Comparison of ENCODE assay signal across 8 cellular contexts in the genomic region with DNA sequence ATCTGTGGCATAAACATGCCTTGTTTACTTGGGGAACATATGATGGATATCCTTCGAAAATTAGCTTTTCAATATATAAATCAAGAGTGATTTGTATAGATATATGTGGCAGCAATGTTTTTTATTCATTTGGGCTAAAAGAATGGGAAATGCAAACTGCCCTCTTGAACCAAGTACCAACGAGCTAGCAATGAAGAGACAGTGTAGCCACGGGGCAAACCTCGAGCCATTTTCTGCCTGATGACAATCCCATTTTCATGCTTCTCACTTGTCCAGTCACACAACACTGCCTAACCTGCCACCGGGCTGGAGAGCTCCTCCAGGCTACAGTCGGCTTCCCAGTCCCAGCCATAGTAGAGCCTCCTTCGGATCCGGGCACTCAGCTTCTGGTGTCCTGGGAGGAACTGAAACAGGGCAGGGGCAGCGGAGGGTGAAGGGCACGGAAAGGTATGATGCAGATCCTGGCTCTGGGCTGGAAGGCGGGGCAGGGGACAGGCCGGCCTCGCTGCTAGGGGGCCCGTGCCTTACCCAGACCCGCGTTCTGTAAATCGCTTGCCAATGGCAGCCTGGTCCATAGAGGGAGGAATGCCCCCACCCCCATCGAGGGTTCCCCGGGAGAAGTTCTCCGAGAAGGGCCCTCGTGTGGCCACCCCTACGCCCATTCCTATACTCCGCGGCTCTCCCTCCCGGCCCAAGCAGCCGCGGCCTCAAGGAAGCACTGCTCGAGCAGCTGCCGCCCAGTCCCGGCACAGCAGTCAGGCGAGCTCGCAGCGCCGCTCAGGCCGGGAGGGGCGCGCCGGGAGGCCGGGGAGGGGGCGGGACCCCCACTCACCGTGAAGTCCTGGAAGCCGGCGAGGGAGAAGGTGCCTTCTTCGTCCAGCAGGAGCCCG. TPM values are rescaled to one million over a fixed set of nuclear protein-coding genes. Genes with fewer than 3 reads are reported as not detected.
DNase-seq lines count a peak whose midpoint lies in the region; ATAC-seq and TF ChIP-seq lines count a peak whose summit lies in the region.

No MANE protein-coding gene starts in this region.

- peaks cover 5% of the 10 kb centered on the region for H3K79me1 ChIP-seq in neuronal stem cell (ENCODE audit: low read depth, low read length)

- H3K23ac ChIP-seq in neuronal stem cell (ENCODE audit: low read depth, low read length, poor library complexity) = peak overlapping the region; percentile 82

- H2AFZ ChIP-seq in neuronal stem cell (ENCODE audit: low read length) = peak overlapping the region; percentile 99

- WGBS in gastroesophageal sphincter (ENCODE audit: low coverage in 1 of 2), 2 donors = 12 to 13% methylated on average over 6 to 8 of the region's 45 CpGs
- WGBS in neuronal stem cell (ENCODE audit: extremely low coverage in 2 of 2, insufficient read length in 2 of 2, insufficient replicate concordance in 1 of 2), 2 donors = no CpG with 5 or more reads among the region's 45 CpGs

- peak overlapping the region; percentile 49 for H2BK12ac ChIP-seq in neuronal stem cell (ENCODE audit: low read length)

- ATAC-seq in HG02588 (IDR thresholded peaks at IDR 0.05; ENCODE audit: unreplicated experiment) = peak; percentile 18
- ATAC-seq in gastroesophageal sphincter = peak; percentile 29
- no peak for ATAC-seq in GM18519 (IDR thresholded peaks at IDR 0.05; ENCODE audit: low FRiP score, unreplicated experiment)

- H3K4me1 Mint-ChIP-seq in activated T-helper 1 cell treated with anti-CD3 and anti-CD28 coated beads, Interleukin-12 subunit alpha, Interleukin-12 subunit beta, Interleukin-2, Interleukin-4 antibody, amounts not matched to agents 30 ng/mL and 10 ng/mL and 1 ng/mL, durations not matched to agents 14 hours and 24 hours and 36 hours (ENCODE audit: low read depth) = peaks cover 62% of the 10 kb centered on the region

- no peak for TF ChIP-seq EP300 in gastroesophageal sphincter (IDR thresholded peaks at IDR 0.05)

- peak overlapping the region; percentile 93 for H3K9ac ChIP-seq in neuronal stem cell (ENCODE audit: low read depth, low read length, poor library complexity)

- peak in 1 of 2 donors; percentile 7 for TF ChIP-seq POLR2A in gastroesophageal sphincter (IDR thresholded peaks at IDR 0.05)

- H3K4me2 ChIP-seq in neuronal stem cell (ENCODE audit: insufficient read depth, low read length, poor library complexity, severe bottlenecking) = peak overlapping the region; percentile 86

- H4K91ac ChIP-seq in neuronal stem cell (ENCODE audit: low read depth, low read length, poor library complexity) = no peak overlapping the region

- H3K36me3 Mint-ChIP-seq in activated T-helper 1 cell treated with anti-CD3 and anti-CD28 coated beads, Interleukin-12 subunit alpha, Interleukin-12 subunit beta, Interleukin-2, Interleukin-4 antibody, amounts not matched to agents 30 ng/mL and 10 ng/mL and 1 ng/mL, durations not matched to agents 14 hours and 24 hours and 36 hours (ENCODE audit: low read depth) = peaks cover 35% of the 10 kb centered on the region

- peak overlapping the region; percentile 79 for H2BK5ac ChIP-seq in neuronal stem cell (ENCODE audit: low read length)

- peak overlapping the region; percentile 76 for H3K14ac ChIP-seq in neuronal stem cell (ENCODE audit: low read length)

- peak overlapping the region; percentile 82 to 99 for H3K4me3 ChIP-seq in gastroesophageal sphincter
- H3K4me3 ChIP-seq in neuronal stem cell (ENCODE audit: low read length in 2 of 2) = peak overlapping the region; percentile 86 to 89

- peaks cover 0 to 54% of the 10 kb centered on the region in 2 donors for H3K36me3 ChIP-seq in gastroesophageal sphincter
- peaks cover 24 to 54% of the 10 kb centered on the region in 2 donors for H3K36me3 ChIP-seq in neuronal stem cell (replicated peaks in 1 of 2; ENCODE audit: control insufficient read depth in 2 of 2, insufficient read depth in 2 of 2, low read length in 2 of 2)

- H3K9me3 Mint-ChIP-seq in activated T-helper 1 cell treated with anti-CD3 and anti-CD28 coated beads, Interleukin-12 subunit alpha, Interleukin-12 subunit beta, Interleukin-2, Interleukin-4 antibody, amounts not matched to agents 30 ng/mL and 10 ng/mL and 1 ng/mL, durations not matched to agents 14 hours and 24 hours and 36 hours = no peaks in the 10 kb centered on the region

- H4K8ac ChIP-seq in neuronal stem cell (ENCODE audit: low read depth, low read length) = no peak overlapping the region

- intact Hi-C loops in activated T-helper 1 cell treated with anti-CD3 and anti-CD28 coated beads, Interleukin-12 subunit alpha, Interleukin-12 subunit beta, Interleukin-2, Interleukin-4 antibody, amounts not matched to agents 30 ng/mL and 10 ng/mL and 1 ng/mL, durations not matched to agents 14 hours and 24 hours and 36 hours (cut with micrococcal nuclease) = loop anchor here (2.0 to 5.0 kb wide), 4 partner anchors 119 to 889 kb away; a partner anchor contains a TSS

- peak overlapping the region; percentile 74 for H3K27ac Mint-ChIP-seq in activated T-helper 1 cell treated with anti-CD3 and anti-CD28 coated beads, Interleukin-12 subunit alpha, Interleukin-12 subunit beta, Interleukin-2, Interleukin-4 antibody, amounts not matched to agents 30 ng/mL and 10 ng/mL and 1 ng/mL, durations not matched to agents 14 hours and 24 hours and 36 hours

- no peaks in the 10 kb centered on the region for H3K9me3 ChIP-seq in gastroesophageal sphincter
- H3K9me3 ChIP-seq in neuronal stem cell (replicated peaks in 1 of 2; ENCODE audit: control insufficient read depth in 2 of 2, insufficient read depth in 1 of 2, low read depth in 1 of 2, low read length in 2 of 2) = no peaks in the 10 kb centered on the region

- H2AK5ac ChIP-seq in neuronal stem cell (ENCODE audit: low read depth, low read length) = peak overlapping the region; percentile 52

- peak in 2 of 4 experiments; percentile 5 to 45 for TF ChIP-seq CTCF in gastroesophageal sphincter (IDR thresholded peaks at IDR 0.05)

- peaks cover 0 to 60% (median 31%) of the 10 kb centered on the region in 3 donors for H3K4me1 ChIP-seq in gastroesophageal sphincter
- peaks cover 8 to 9% of the 10 kb centered on the region in 2 donors for H3K4me1 ChIP-seq in neuronal stem cell (ENCODE audit: control insufficient read depth in 2 of 2, insufficient read depth in 1 of 2, low read depth in 1 of 2, low read length in 2 of 2)

- peak overlapping the region; percentile 88 for H3K4me3 Mint-ChIP-seq in activated T-helper 1 cell treated with anti-CD3 and anti-CD28 coated beads, Interleukin-12 subunit alpha, Interleukin-12 subunit beta, Interleukin-2, Interleukin-4 antibody, amounts not matched to agents 30 ng/mL and 10 ng/mL and 1 ng/mL, durations not matched to agents 14 hours and 24 hours and 36 hours

- no peak overlapping the region for H3K4ac ChIP-seq in neuronal stem cell (ENCODE audit: low read length)

- H3K27me3 Mint-ChIP-seq in activated T-helper 1 cell treated with anti-CD3 and anti-CD28 coated beads, Interleukin-12 subunit alpha, Interleukin-12 subunit beta, Interleukin-2, Interleukin-4 antibody, amounts not matched to agents 30 ng/mL and 10 ng/mL and 1 ng/mL, durations not matched to agents 14 hours and 24 hours and 36 hours (ENCODE audit: insufficient read depth) = no peaks in the 10 kb centered on the region

- peak; percentile 74 for DNase-seq in NCI-H748 (lab: John Stamatoyannopoulos, UW; ENCODE audit: unreplicated experiment)
- DNase-seq in NCI-H748 treated with DMSO at 0.1 percent for 48 hours (lab: John Stamatoyannopoulos, UW) = no peak
- peak; percentile 45 for DNase-seq in NCI-H1105 treated with DMSO at 0.1 percent for 48 hours (lab: John Stamatoyannopoulos, UW)
- DNase-seq in activated T-helper 1 cell treated with anti-CD3 and anti-CD28 coated beads, Interleukin-12 subunit alpha, Interleukin-12 subunit beta, Interleukin-2, Interleukin-4 antibody, amounts not matched to agents 30 ng/mL and 10 ng/mL and 1 ng/mL, durations not matched to agents 14 hours and 24 hours and 36 hours (ENCODE audit: low spot score) = peak; percentile 18
- DNase-seq in neuronal stem cell (ENCODE audit: low spot score) = peak; percentile 59

- H3K27ac ChIP-seq in gastroesophageal sphincter (peak overlapping the region; percentile 95 to 99 (median 96)), neuronal stem cell (replicated peaks; ENCODE audit: low read length) (peak overlapping the region; percentile 83)

- H2BK120ac ChIP-seq in neuronal stem cell (ENCODE audit: low read depth, low read length) = no peak overlapping the region

- peak overlapping the region; percentile 95 for H3K18ac ChIP-seq in neuronal stem cell (ENCODE audit: low read length)

- peak overlapping the region; percentile 65 for H2BK15ac ChIP-seq in neuronal stem cell (ENCODE audit: low read length)

- H3K27me3 ChIP-seq in gastroesophageal sphincter = no peaks in the 10 kb centered on the region
- H3K27me3 ChIP-seq in neuronal stem cell (ENCODE audit: control insufficient read depth in 3 of 3, insufficient read depth in 3 of 3, low read depth in 1 of 3, low read length in 3 of 3) = no peaks in the 10 kb centered on the region

RNA-seq across cellular contexts. Expression of a gene that starts 0.6 kb away (rescaled TPM):
- 69.8 and 72.2 TPM in 2 replicates for total RNA-seq in activated T-helper 1 cell treated with anti-CD3 and anti-CD28 coated beads, Interleukin-12 subunit alpha, Interleukin-12 subunit beta, Interleukin-2, Interleukin-4 antibody, amounts not matched to agents 30 ng/mL and 10 ng/mL and 1 ng/mL, durations not matched to agents 14 hours and 24 hours and 36 hours
- 10 to 100 TPM; 50.6 to 82.0 (median 66.0) TPM for total RNA-seq in gastroesophageal sphincter
- 15.6 TPM for polyA plus RNA-seq in neuronal stem cell (2013, experiment 1 of 2)
- 14.9 TPM for polyA plus RNA-seq in neuronal stem cell (2013, experiment 2 of 2)

RNA-seq across cellular contexts. Expression of a gene that starts 1.9 kb away (rescaled TPM):
- total RNA-seq in activated T-helper 1 cell treated with anti-CD3 and anti-CD28 coated beads, Interleukin-12 subunit alpha, Interleukin-12 subunit beta, Interleukin-2, Interleukin-4 antibody, amounts not matched to agents 30 ng/mL and 10 ng/mL and 1 ng/mL, durations not matched to agents 14 hours and 24 hours and 36 hours = 58.4 and 61.5 TPM in 2 replicates
- 10 to 100 TPM; 49.8 to 63.7 (median 57.6) TPM for total RNA-seq in gastroesophageal sphincter
- 37.4 TPM for polyA plus RNA-seq in neuronal stem cell (2013, experiment 1 of 2)
- 36.9 TPM for polyA plus RNA-seq in neuronal stem cell (2013, experiment 2 of 2)

RNA-seq across cellular contexts. Expression of a gene that starts 6.3 kb away (rescaled TPM):
- total RNA-seq in activated T-helper 1 cell treated with anti-CD3 and anti-CD28 coated beads, Interleukin-12 subunit alpha, Interleukin-12 subunit beta, Interleukin-2, Interleukin-4 antibody, amounts not matched to agents 30 ng/mL and 10 ng/mL and 1 ng/mL, durations not matched to agents 14 hours and 24 hours and 36 hours = 1.8 and 1.9 TPM in 2 replicates
- total RNA-seq in gastroesophageal sphincter = 1 to 10 TPM in 1 of 4 donors, under 1 TPM in 2, not detected in 1; 0.23 to 1.1 (median 0.27) TPM
- polyA plus RNA-seq in neuronal stem cell (2013, experiment 1 of 2) = 0.06 TPM
- 0.11 TPM for polyA plus RNA-seq in neuronal stem cell (2013, experiment 2 of 2)

RNA-seq across cellular contexts. Expression of a gene that starts 15.6 kb away (rescaled TPM):
- total RNA-seq in activated T-helper 1 cell treated with anti-CD3 and anti-CD28 coated beads, Interleukin-12 subunit alpha, Interleukin-12 subunit beta, Interleukin-2, Interleukin-4 antibody, amounts not matched to agents 30 ng/mL and 10 ng/mL and 1 ng/mL, durations not matched to agents 14 hours and 24 hours and 36 hours = 18.1 and 20.7 TPM in 2 replicates
- total RNA-seq in gastroesophageal sphincter = 10 to 100 TPM; 12.8 to 25.5 (median 17.4) TPM
- polyA plus RNA-seq in neuronal stem cell (2013, experiment 1 of 2) = 13.9 TPM
- polyA plus RNA-seq in neuronal stem cell (2013, experiment 2 of 2) = 14.3 TPM

RNA-seq across cellular contexts. Expression of a gene that starts 30.4 kb away (rescaled TPM):
- 35.0 and 41.3 TPM in 2 replicates for total RNA-seq in activated T-helper 1 cell treated with anti-CD3 and anti-CD28 coated beads, Interleukin-12 subunit alpha, Interleukin-12 subunit beta, Interleukin-2, Interleukin-4 antibody, amounts not matched to agents 30 ng/mL and 10 ng/mL and 1 ng/mL, durations not matched to agents 14 hours and 24 hours and 36 hours
- 10 to 100 TPM; 34.7 to 44.5 (median 37.6) TPM for total RNA-seq in gastroesophageal sphincter
- polyA plus RNA-seq in neuronal stem cell (2013, experiment 1 of 2) = 18.8 TPM
- polyA plus RNA-seq in neuronal stem cell (2013, experiment 2 of 2) = 17.5 TPM
